ENCODE assay signal across 15 cellular contexts in genomic region chr13:46121033-46121432, GRCh38. TPM values are rescaled to one million over a fixed set of nuclear protein-coding genes. Genes with fewer than 3 reads are reported as not detected.
"Had no signal": no experiment of that assay in that cellular context is flagged by ENCODE, and none has a peak within 500 bp of the region (broad histone marks: within the 10 kb centered on the region; RNA-seq: fewer than 3 reads in every experiment).

No MANE protein-coding gene starts in this region.

- ATAC-seq: body of pancreas had no signal

- H3K9me3 ChIP-seq: adrenal gland, body of pancreas, SJSA1 had no signal

- H3K27ac Mint-ChIP-seq: activated naive CD4-positive, alpha-beta T cell treated with anti-CD3 and anti-CD28 coated beads, Interleukin-2, amount 10 ng/mL, durations not matched to agents 7 days and 5 days; activated T-helper 2 cell treated with anti-CD3 and anti-CD28 coated beads, Interferon-gamma antibody, Interleukin-2, Interleukin-4, amounts not matched to agents 10 μg/mL and 5 μg/mL and 100 μg/mL, durations not matched to agents 14 hours and 24 hours and 36 hours; endodermal cell; stimulated activated naive CD8-positive, alpha-beta T cell treated with anti-CD3 and anti-CD28 coated beads, Interleukin-15, Interleukin-2, amounts not matched to agents 100 ng/mL and 50 ng/mL, for 24 hours had no signal

- H3K4me1 ChIP-seq: SJSA1 had no signal

- H3K4me3 Mint-ChIP-seq: activated naive CD4-positive, alpha-beta T cell treated with anti-CD3 and anti-CD28 coated beads, Interleukin-2, amount 10 ng/mL, durations not matched to agents 7 days and 5 days; endodermal cell; stimulated activated naive CD8-positive, alpha-beta T cell treated with anti-CD3 and anti-CD28 coated beads, Interleukin-15, Interleukin-2, amounts not matched to agents 100 ng/mL and 50 ng/mL, for 24 hours had no signal

- H3K27me3 ChIP-seq: adrenal gland, body of pancreas, SJSA1 had no signal

- H3K36me3 ChIP-seq: adrenal gland had no signal

- H3K27ac ChIP-seq: adrenal gland, body of pancreas, SJSA1 had no signal

- H3K9me3 Mint-ChIP-seq: activated naive CD4-positive, alpha-beta T cell treated with anti-CD3 and anti-CD28 coated beads, Interleukin-2, amount 10 ng/mL, durations not matched to agents 7 days and 5 days; activated T-helper 2 cell treated with anti-CD3 and anti-CD28 coated beads, Interferon-gamma antibody, Interleukin-2, Interleukin-4, amounts not matched to agents 10 μg/mL and 5 μg/mL and 100 μg/mL, durations not matched to agents 14 hours and 24 hours and 36 hours; endodermal cell; stimulated activated naive CD8-positive, alpha-beta T cell treated with anti-CD3 and anti-CD28 coated beads, Interleukin-15, Interleukin-2, amounts not matched to agents 100 ng/mL and 50 ng/mL, for 24 hours had no signal

- DNase-seq: activated CD4-positive, alpha-beta T cell treated with anti-CD3 and anti-CD28 coated beads for 4 hours; activated naive CD4-positive, alpha-beta T cell treated with anti-CD3 and anti-CD28 coated beads, Interleukin-2, amount 10 ng/mL, durations not matched to agents 7 days and 5 days; adrenal gland; body of pancreas; cerebellar nuclear complex; dermis blood vessel endothelial cell; endodermal cell; foreskin fibroblast; stimulated activated CD4-positive, alpha-beta T cell treated with anti-CD3 and anti-CD28 coated beads, Interleukin-4, amount 100 ng/mL, for 1 hour; stimulated activated CD8-positive, alpha-beta memory T cell treated with anti-CD3 and anti-CD28 coated beads, Interleukin-4, amount 100 ng/mL, for 48 hours; T-helper 9 cell had no signal

- H3K4me3 ChIP-seq: adrenal gland, body of pancreas, SJSA1 had no signal

- H3K27me3 Mint-ChIP-seq: stimulated activated naive CD8-positive, alpha-beta T cell treated with anti-CD3 and anti-CD28 coated beads, Interleukin-15, Interleukin-2, amounts not matched to agents 100 ng/mL and 50 ng/mL, for 24 hours had no signal

RNA-seq across cellular contexts. Expression of gene CPB2, which starts 16.2 kb away (rescaled TPM):
- total RNA-seq: activated T-helper 2 cell treated with anti-CD3 and anti-CD28 coated beads, Interferon-gamma antibody, Interleukin-2, Interleukin-4, amounts not matched to agents 10 μg/mL and 5 μg/mL and 100 μg/mL, durations not matched to agents 14 hours and 24 hours and 36 hours; dermis blood vessel endothelial cell; endodermal cell; osteocyte; SJSA1 had no signal
